12 cellular contexts compared by ENCODE assay signal in the genomic region with DNA sequence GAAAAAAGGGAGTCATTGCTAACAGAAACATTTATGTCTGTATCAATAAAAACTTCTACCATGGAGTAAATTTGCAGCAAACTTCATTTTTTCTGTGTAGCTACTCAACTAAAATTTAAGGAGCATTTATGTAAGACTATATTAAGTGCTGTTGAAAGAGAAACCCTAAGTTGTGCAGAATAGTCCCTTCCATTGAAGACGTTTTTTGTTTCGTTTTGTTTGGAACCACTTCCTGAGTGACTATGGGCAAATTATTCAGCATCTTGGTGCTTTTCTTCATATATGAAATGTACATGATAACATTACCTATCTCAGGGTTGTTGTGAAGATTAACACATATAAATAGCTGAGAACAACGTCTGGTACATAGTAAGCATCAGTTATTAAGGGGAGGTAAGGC.
DNase-seq lines count a peak whose midpoint lies in the region; ATAC-seq lines count a peak whose summit lies in the region.
"Had no signal": no experiment of that assay in that cellular context is flagged by ENCODE, and none has a peak within 500 bp of the region (broad histone marks: within the 10 kb centered on the region; RNA-seq: fewer than 3 reads in every experiment).

No MANE protein-coding gene starts in this region.

- DNase-seq in central memory CD4-positive, alpha-beta T cell, result peak; percentile 2
- no peak for DNase-seq in RKO (ENCODE audit: low spot score)
- DNase-seq in NCI-H1694 (lab: John Stamatoyannopoulos, UW), result no peak
- DNase-seq in NAMALWA (ENCODE audit: low spot score), result no peak
- DNase-seq: activated gamma-delta T cell, colonic mucosa, midbrain, retina, T-cell had no signal

- ATAC-seq in GM18907 (IDR thresholded peaks at IDR 0.05; ENCODE audit: unreplicated experiment), result peak; percentile 87
- ATAC-seq in GM21526 (IDR thresholded peaks at IDR 0.05; ENCODE audit: low FRiP score, unreplicated experiment), result peak; percentile 75
- ATAC-seq in HG03103 (IDR thresholded peaks at IDR 0.05; ENCODE audit: low read depth, unreplicated experiment), result peak; percentile 61
